8 cellular contexts compared by ENCODE assay signal in genomic region chr12:95216704-95217376, GRCh38. TPM values are rescaled to one million over a fixed set of nuclear protein-coding genes. Genes with fewer than 3 reads are reported as not detected.
DNase-seq lines count a peak whose midpoint lies in the region; ATAC-seq and TF ChIP-seq lines count a peak whose summit lies in the region.

No MANE protein-coding gene starts in this region.

- H3K9me3 ChIP-seq in Caco-2: no peaks in the 10 kb centered on the region
- H3K9me3 ChIP-seq in fibroblast of lung (ENCODE audit: control insufficient read depth, insufficient read depth, low read depth, low read length): no peaks in the 10 kb centered on the region
- H3K9me3 ChIP-seq in neuronal stem cell (replicated peaks in 1 of 2; ENCODE audit: control insufficient read depth in 2 of 2, insufficient read depth in 1 of 2, low read depth in 1 of 2, low read length in 2 of 2): peaks cover 0 to 2% of the 10 kb centered on the region in 2 donors

- H4K20me1 ChIP-seq in fibroblast of lung (ENCODE audit: control insufficient read depth, extremely low read depth, insufficient read depth, low read length): no peaks in the 10 kb centered on the region

- no peak overlapping the region for H2BK12ac ChIP-seq in neuronal stem cell (ENCODE audit: low read length)

- H3K79me2 ChIP-seq in fibroblast of lung (ENCODE audit: control insufficient read depth, insufficient read depth, low read length): peaks cover 39% of the 10 kb centered on the region

- peak overlapping the region; percentile 81 for H3K4me3 Mint-ChIP-seq in Caco-2 (ENCODE audit: unreplicated experiment)

- H3K79me1 ChIP-seq in neuronal stem cell (ENCODE audit: low read depth, low read length): peaks cover 2% of the 10 kb centered on the region

- H4K8ac ChIP-seq in neuronal stem cell (ENCODE audit: low read depth, low read length): no peak overlapping the region

- DNase-seq in Caco-2 (no peak), fibroblast of lung (ENCODE audit: low read depth in 2 of 2) (peak in 1 of 2 donors; percentile 11), neuronal stem cell (ENCODE audit: low spot score) (no peak), AML-193 (lab: John Stamatoyannopoulos, UW) (no peak), AG20443 (ENCODE audit: low spot score) (no peak)

- H2AK5ac ChIP-seq in neuronal stem cell (ENCODE audit: low read depth, low read length): no peak overlapping the region

- BruUV-seq in Caco-2 (replicated peaks; lab: Mats Ljungman, UMichigan): TSS peak; percentile 39

- POLR2A ChIA-PET in Caco-2 (lab: Charles Lee): interaction anchor here (0.5 to 1.5 kb wide), 10 partner anchors 12 to 257 kb away, joined by 3 to 14 read pairs (median 4); partner anchors contain the start of genes METAP2 and NR2C1

- H3K18ac ChIP-seq in neuronal stem cell (ENCODE audit: low read length): peak overlapping the region; percentile 97

- H3K27ac ChIP-seq in fibroblast of lung (ENCODE audit: insufficient read depth, low read length) (peak overlapping the region; percentile 31), neuronal stem cell (replicated peaks; ENCODE audit: low read length) (peak overlapping the region; percentile 99)

- no peaks in the 10 kb centered on the region for H3K9me3 Mint-ChIP-seq in Caco-2 (ENCODE audit: unreplicated experiment)

- no peak overlapping the region for H3K4ac ChIP-seq in neuronal stem cell (ENCODE audit: low read length)

- H2BK5ac ChIP-seq in neuronal stem cell (ENCODE audit: low read length): peak overlapping the region; percentile 93

- H3K9ac ChIP-seq in fibroblast of lung (ENCODE audit: insufficient read depth, low read length) (peak overlapping the region; percentile 64), neuronal stem cell (ENCODE audit: low read depth, low read length, poor library complexity) (peak overlapping the region; percentile 53)

- H3K27ac Mint-ChIP-seq in Caco-2 (ENCODE audit: unreplicated experiment): peak overlapping the region; percentile 88

- H3K36me3 Mint-ChIP-seq in Caco-2 (ENCODE audit: insufficient read depth, unreplicated experiment): peaks cover 7% of the 10 kb centered on the region

- H3K36me3 ChIP-seq in Caco-2 (ENCODE audit: control insufficient read depth, insufficient read depth, low read length): no peaks in the 10 kb centered on the region
- no peaks in the 10 kb centered on the region for H3K36me3 ChIP-seq in fibroblast of lung (ENCODE audit: control insufficient read depth, insufficient read depth, low read length)
- peaks cover 0 to 12% of the 10 kb centered on the region in 2 donors for H3K36me3 ChIP-seq in neuronal stem cell (replicated peaks in 1 of 2; ENCODE audit: control insufficient read depth in 2 of 2, insufficient read depth in 2 of 2, low read length in 2 of 2)

- peak overlapping the region; percentile 79 for H2BK15ac ChIP-seq in neuronal stem cell (ENCODE audit: low read length)

- H2BK120ac ChIP-seq in neuronal stem cell (ENCODE audit: low read depth, low read length): peak overlapping the region; percentile 88

- no peaks in the 10 kb centered on the region for H3K27me3 ChIP-seq in Caco-2 (replicated peaks; ENCODE audit: control insufficient read depth, insufficient read depth, low read length)
- no peaks in the 10 kb centered on the region for H3K27me3 ChIP-seq in fibroblast of lung (ENCODE audit: control insufficient read depth, insufficient read depth, low read length)
- no peaks in the 10 kb centered on the region for H3K27me3 ChIP-seq in neuronal stem cell (ENCODE audit: control insufficient read depth in 3 of 3, insufficient read depth in 3 of 3, low read depth in 1 of 3, low read length in 3 of 3)

- H3K4me2 ChIP-seq in fibroblast of lung (ENCODE audit: extremely low read depth, insufficient read depth, low read length) (peak overlapping the region; percentile 88), neuronal stem cell (ENCODE audit: insufficient read depth, low read length, poor library complexity, severe bottlenecking) (peak overlapping the region; percentile 50)

- H3K4me1 ChIP-seq in Caco-2 (peaks cover 15% of the 10 kb centered on the region; the same call in 1 of the 2 replicates), fibroblast of lung (ENCODE audit: control insufficient read depth, extremely low read depth, insufficient read depth, low read length) (no peaks in the 10 kb centered on the region), neuronal stem cell (ENCODE audit: control insufficient read depth in 2 of 2, insufficient read depth in 1 of 2, low read depth in 1 of 2, low read length in 2 of 2) (peaks cover 2 to 9% of the 10 kb centered on the region in 2 donors)

- no peak for TF ChIP-seq CTCF in Caco-2 (IDR thresholded peaks at IDR 0.05; ENCODE audit: insufficient read depth in 1 of 2, low read depth in 1 of 2, low read length in 1 of 2, severe bottlenecking in 1 of 2, unreplicated experiment in 1 of 2)
- no peak for TF ChIP-seq CTCF in fibroblast of lung (conservative IDR thresholded peaks at IDR 0.05 in 1 of 2, IDR thresholded peaks at IDR 0.05 in 1 of 2; ENCODE audit: low read depth in 1 of 2, low read length in 2 of 2)

- H2AFZ ChIP-seq in fibroblast of lung (ENCODE audit: low read length): peak overlapping the region; percentile 0
- H2AFZ ChIP-seq in neuronal stem cell (ENCODE audit: low read length): peak overlapping the region; percentile 89

- no peak overlapping the region for H3K14ac ChIP-seq in neuronal stem cell (ENCODE audit: low read length)

- CTCF ChIA-PET in Caco-2 (lab: Charles Lee): interaction anchor here (0.6 to 1.7 kb wide), 11 partner anchors 12 to 358 kb away, joined by 3 to 13 read pairs (median 3); partner anchors contain the start of gene NR2C1

- no peak overlapping the region for H4K91ac ChIP-seq in neuronal stem cell (ENCODE audit: low read depth, low read length, poor library complexity)

- ATAC-seq in GM19395 (IDR thresholded peaks at IDR 0.05; ENCODE audit: unreplicated experiment): peak; percentile 32
- ATAC-seq in HG03439 (IDR thresholded peaks at IDR 0.05; ENCODE audit: unreplicated experiment): peak; percentile 26
- peak; percentile 27 for ATAC-seq in SK-N-SH treated with all-trans-retinoic acid at 6 μM for 48 hours

- intact Hi-C loops in Caco-2 (cut with micrococcal nuclease; ENCODE audit: unreplicated experiment): loop anchor here (1.0 to 5.0 kb wide), 8 partner anchors 13 to 315 kb away; partner anchors contain the start of gene NR2C1

- H3K4me3 ChIP-seq in Caco-2 (ENCODE audit: low read depth, low read length): peak overlapping the region; percentile 75
- H3K4me3 ChIP-seq in fibroblast of lung (replicated peaks in 1 of 4; ENCODE audit: control extremely low read depth in 1 of 4, insufficient read depth in 1 of 4, low read depth in 3 of 4, low read length in 4 of 4): peak overlapping the region; percentile 37 to 87 (median 72)
- H3K4me3 ChIP-seq in neuronal stem cell (ENCODE audit: low read length in 2 of 2): peak overlapping the region; percentile 72 to 93

- peak overlapping the region; percentile 38 for H3K23ac ChIP-seq in neuronal stem cell (ENCODE audit: low read depth, low read length, poor library complexity)

- no peaks in the 10 kb centered on the region for H3K27me3 Mint-ChIP-seq in Caco-2 (ENCODE audit: insufficient read depth, unreplicated experiment)

- H3K4me1 Mint-ChIP-seq in Caco-2 (ENCODE audit: low read depth, unreplicated experiment): peaks cover 23% of the 10 kb centered on the region

- WGBS in neuronal stem cell (ENCODE audit: extremely low coverage in 2 of 2, insufficient read length in 2 of 2, insufficient replicate concordance in 1 of 2), 2 donors: no CpG with 5 or more reads among the region's 45 CpGs

TF ChIP-seq in SK-N-SH treated with all-trans-retinoic acid at 6 μM for 48 hours, 23 proteins besides CTCF, POLR2A, EP300 and RAD21:
- no peak for TF ChIP-seq TOX (CRISPR knock-in tag; IDR thresholded peaks at IDR 0.05; ENCODE audit: borderline replicate concordance)
- no peak for TF ChIP-seq CREB5 (CRISPR knock-in tag; IDR thresholded peaks at IDR 0.05; ENCODE audit: low read depth)
- TF ChIP-seq ZNF70 (CRISPR knock-in tag; IDR thresholded peaks at IDR 0.05): no peak
- no peak for TF ChIP-seq ZFP30 (CRISPR knock-in tag; IDR thresholded peaks at IDR 0.05)
- no peak for TF ChIP-seq OSR1 (CRISPR knock-in tag; IDR thresholded peaks at IDR 0.05)
- TF ChIP-seq ESRRG (CRISPR knock-in tag; IDR thresholded peaks at IDR 0.05): no peak
- no peak for TF ChIP-seq ZNF565 (CRISPR knock-in tag; conservative IDR thresholded peaks at IDR 0.05; ENCODE audit: low read depth)
- no peak for TF ChIP-seq RARB (CRISPR knock-in tag; IDR thresholded peaks at IDR 0.05)

RNA-seq across cellular contexts. Expression of gene FGD6, which starts 0.4 kb away (rescaled TPM):
- total RNA-seq in Caco-2 (2022) (23.5 and 25.1 TPM in 2 replicates), fibroblast of lung (3.3 and 5.6 TPM in 2 replicates)
- polyA plus RNA-seq in fibroblast of lung: 3.0 and 4.7 TPM in 2 replicates
- 1.4 and 2.1 TPM in 2 replicates for polyA plus RNA-seq in fibroblast of lung (2012)
- 0.78 and 1.5 TPM in 2 replicates for polyA minus RNA-seq in fibroblast of lung (ENCODE audit: low replicate concordance)
- 12.2 TPM for polyA plus RNA-seq in neuronal stem cell (2013, experiment 1 of 2)
- polyA plus RNA-seq in neuronal stem cell (2013, experiment 2 of 2): 12.5 TPM

RNA-seq across cellular contexts. Expression of gene VEZT, which starts 0.8 kb away (rescaled TPM):
- 76.9 and 77.4 TPM in 2 replicates for total RNA-seq in Caco-2 (2022)
- 50.1 and 76.6 TPM in 2 replicates for total RNA-seq in fibroblast of lung
- polyA plus RNA-seq in fibroblast of lung: 96.1 and 123 TPM in 2 replicates
- 45.7 and 52.9 TPM in 2 replicates for polyA plus RNA-seq in fibroblast of lung (2012)
- 23.8 and 32.3 TPM in 2 replicates for polyA minus RNA-seq in fibroblast of lung (ENCODE audit: low replicate concordance)
- 67.7 TPM for polyA plus RNA-seq in neuronal stem cell (2013, experiment 1 of 2)
- polyA plus RNA-seq in neuronal stem cell (2013, experiment 2 of 2): 67.7 TPM
